ENCODE assay signal across 8 cellular contexts in the genomic region with DNA sequence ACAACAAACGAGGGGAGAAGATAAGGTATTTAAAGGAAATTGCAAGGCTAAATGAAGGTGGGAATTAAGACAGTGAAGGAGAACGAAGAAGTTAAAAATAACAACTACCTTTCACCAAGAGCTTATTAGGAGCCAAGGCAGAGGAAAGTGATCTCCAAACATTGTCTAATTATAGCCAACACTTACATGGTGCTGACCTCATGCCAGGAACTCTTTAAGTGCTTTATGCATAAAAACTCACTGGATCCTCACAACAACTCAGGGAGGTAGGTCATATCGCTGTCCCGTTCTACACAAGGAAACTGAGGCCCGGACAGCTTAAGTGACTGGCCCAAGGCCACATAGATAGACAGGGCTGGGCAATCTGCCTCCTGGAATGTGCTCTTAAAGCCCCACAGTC. TPM values are rescaled to one million over a fixed set of nuclear protein-coding genes. Genes with fewer than 3 reads are reported as not detected.
A peak's percentile ranks its signal among the peaks of the same experiment; 100 is the strongest.
DNase-seq lines count a peak whose midpoint lies in the region; ATAC-seq and TF ChIP-seq lines count a peak whose summit lies in the region.

No MANE protein-coding gene starts in this region.

- TF ChIP-seq POLR2A in Peyer's patch (IDR thresholded peaks at IDR 0.05) (no peak), sigmoid colon (IDR thresholded peaks at IDR 0.05) (no peak)

- H3K4me3 Mint-ChIP-seq in Calu3 (ENCODE audit: low read depth, unreplicated experiment), result no peak overlapping the region

- H3K27me3 Mint-ChIP-seq in Calu3 (ENCODE audit: unreplicated experiment), result no peaks in the 10 kb centered on the region

- ATAC-seq in Right ventricle myocardium superior (ENCODE audit: poor library complexity) (peak; percentile 48), HG03025 (IDR thresholded peaks at IDR 0.05; ENCODE audit: low FRiP score, unreplicated experiment) (no peak), HG03097 (IDR thresholded peaks at IDR 0.05; ENCODE audit: low FRiP score, unreplicated experiment) (no peak), HG02884 (IDR thresholded peaks at IDR 0.05; ENCODE audit: unreplicated experiment) (no peak)

- CTCF ChIA-PET in Calu3 (lab: Charles Lee), result interaction anchor here (0.6 to 2.0 kb wide), 13 partner anchors 22 to 655 kb away, joined by 3 to 37 read pairs (median 7); a partner anchor contains a TSS

- H3K4me1 ChIP-seq in Peyer's patch, result peaks cover 0 to 23% (median 8%) of the 10 kb centered on the region in 4 donors
- peaks cover 0 to 49% (median 47%) of the 10 kb centered on the region in 4 donors for H3K4me1 ChIP-seq in sigmoid colon

- H3K27ac Mint-ChIP-seq in Calu3 (ENCODE audit: unreplicated experiment), result peak overlapping the region; percentile 45

- no peaks in the 10 kb centered on the region for H3K27me3 ChIP-seq in Peyer's patch
- H3K27me3 ChIP-seq in sigmoid colon, result no peaks in the 10 kb centered on the region

- intact Hi-C loops in Calu3 (cut with micrococcal nuclease; ENCODE audit: unreplicated experiment) (no loop called here), Right ventricle myocardium superior (cut with DNase I) (loop anchor here (5.0 kb wide), 1 partner anchor 56 kb away; no protein-coding TSS in a partner anchor), sigmoid colon (cut with DNase I) (loop anchor here (10.0 kb wide), 1 partner anchor 249 kb away; a partner anchor contains a TSS)

- H3K9me3 ChIP-seq in Peyer's patch (no peaks in the 10 kb centered on the region), sigmoid colon (no peaks in the 10 kb centered on the region)

- peaks cover 23% of the 10 kb centered on the region for H3K4me1 Mint-ChIP-seq in Calu3 (ENCODE audit: low read depth, unreplicated experiment)

- H3K36me3 Mint-ChIP-seq in Calu3 (ENCODE audit: insufficient read depth, unreplicated experiment), result peaks cover 18% of the 10 kb centered on the region

- no peaks in the 10 kb centered on the region for H3K9me3 Mint-ChIP-seq in Calu3 (ENCODE audit: low read depth, unreplicated experiment)

- H3K4me3 ChIP-seq in Peyer's patch (no peak overlapping the region), sigmoid colon (peak overlapping the region in 3 of 4 donors; percentile 31 to 40 (median 31))

- peak; percentile 54 to 87 (median 64) for TF ChIP-seq EP300 in sigmoid colon (IDR thresholded peaks at IDR 0.05)

- H3K36me3 ChIP-seq in Peyer's patch, result no peaks in the 10 kb centered on the region
- H3K36me3 ChIP-seq in sigmoid colon, result no peaks in the 10 kb centered on the region

- peak overlapping the region in 3 of 4 donors; percentile 25 to 92 (median 87) for H3K27ac ChIP-seq in Peyer's patch
- peak overlapping the region; percentile 80 to 90 (median 86) for H3K27ac ChIP-seq in sigmoid colon

- BruUV-seq in Calu3 (replicated peaks; lab: Mats Ljungman, UMichigan), result no TSS peak

- DNase-seq in Calu3, result no peak
- no peak for DNase-seq in Peyer's patch
- DNase-seq in Right ventricle myocardium superior, result no peak
- no peak for DNase-seq in sigmoid colon
- DNase-seq in superior temporal gyrus (ENCODE audit: extremely low spot score), result no peak

- WGBS in sigmoid colon, 2 donors, result 24 to 53% methylated on average over 5 of the region's 5 CpGs

- TF ChIP-seq CTCF in Calu3 (IDR thresholded peaks at IDR 0.05; ENCODE audit: unreplicated experiment) (no peak), Peyer's patch (IDR thresholded peaks at IDR 0.05) (no peak), sigmoid colon (IDR thresholded peaks at IDR 0.05) (no peak)

RNA-seq across cellular contexts. Expression of a gene that starts 19.5 kb away (rescaled TPM):
- total RNA-seq in Calu3 (2022) (0.34 TPM in 1 of 2 replicates, not detected in the other), Peyer's patch (100 to 1,000 TPM in 1 of 4 donors, 10 to 100 TPM in 1, 1 to 10 TPM in 2; 1.2 to 112 (median 16.2) TPM), Right ventricle myocardium superior (19.8 TPM), sigmoid colon (10 to 100 TPM in 2 of 4 donors, 1 to 10 TPM in 2; 9.2 to 11.1 (median 10.1) TPM)
- polyA plus RNA-seq in sigmoid colon, result 10 to 100 TPM in 1 of 3 donors, 1 to 10 TPM in 2; 4.2 to 17.0 (median 4.9) TPM

RNA-seq across cellular contexts. Expression of a gene that starts 25.0 kb away (rescaled TPM):
- total RNA-seq in Calu3 (2022) (18.0 and 18.9 TPM in 2 replicates), Peyer's patch (100 to 1,000 TPM in 1 of 4 donors, 10 to 100 TPM in 2, 1 to 10 TPM in 1; 3.9 to 265 (median 42.2) TPM), Right ventricle myocardium superior (46.1 TPM), sigmoid colon (100 to 1,000 TPM in 3 of 4 donors, 10 to 100 TPM in 1; 41.7 to 276 (median 167) TPM)
- 10 to 100 TPM; 31.2 to 65.9 (median 45.0) TPM for polyA plus RNA-seq in sigmoid colon

RNA-seq across cellular contexts. Expression of a gene that starts 43.5 kb away (rescaled TPM):
- total RNA-seq in Calu3 (2022) (32.8 and 35.0 TPM in 2 replicates), Peyer's patch (10 to 100 TPM; 31.5 to 39.6 (median 33.9) TPM), Right ventricle myocardium superior (23.5 TPM), sigmoid colon (10 to 100 TPM; 30.2 to 48.7 (median 38.2) TPM)
- polyA plus RNA-seq in sigmoid colon, result 10 to 100 TPM; 58.9 to 64.5 (median 61.7) TPM

RNA-seq across cellular contexts. Expression of a gene that starts 53.2 kb away (rescaled TPM):
- total RNA-seq in Calu3 (2022) (not detected in 2 replicates), Peyer's patch (1 to 10 TPM in 2 of 4 donors, not detected in 2; 1.4 to 6.6 TPM), Right ventricle myocardium superior (0.35 TPM), sigmoid colon (1 to 10 TPM in 2 of 4 donors, under 1 TPM in 1, not detected in 1; 0.41 to 5.7 (median 1.2) TPM)
- under 1 TPM in 1 of 3 donors, not detected in 2; 0.61 TPM for polyA plus RNA-seq in sigmoid colon

Comparison
In these comparisons a context has a peak if more than half of its experiments do, and no peak if none do; other contexts are left out.
1. H3K4me3 ChIP-seq: peak in sigmoid colon (3 of 4); none in Peyer's patch (0 of 4).